In genomic region chr9:133238272-133238850, GRCh38 we compare ENCODE assay signal across 9 cellular contexts. TPM values are rescaled to one million over a fixed set of nuclear protein-coding genes. Genes with fewer than 3 reads are reported as not detected.
A peak's percentile ranks its signal among the peaks of the same experiment; 100 is the strongest.
DNase-seq lines count a peak whose midpoint lies in the region; ATAC-seq, FAIRE-seq and TF ChIP-seq lines count a peak whose summit lies in the region.
"Had no signal": no experiment of that assay in that cellular context is flagged by ENCODE, and none has a peak within 500 bp of the region (broad histone marks: within the 10 kb centered on the region; RNA-seq: fewer than 3 reads in every experiment).

No MANE protein-coding gene starts in this region.

- H3K79me1 ChIP-seq in mesendoderm (ENCODE audit: low read length) = no peaks in the 10 kb centered on the region

- no peak for FAIRE-seq in GM12891 (lab: Jason Lieb, UNC)

- no peak for TF ChIP-seq POLR2A in GM12891 (IDR thresholded peaks at IDR 0.05; ENCODE audit: low read depth, low read length)
- no peak for TF ChIP-seq POLR2A in erythroblast (IDR thresholded peaks at IDR 0.05; ENCODE audit: low read length)

- no peaks in the 10 kb centered on the region for H3K36me3 ChIP-seq in mesendoderm (ENCODE audit: control insufficient read depth, insufficient read depth, low read length)

- H3K18ac ChIP-seq in mesendoderm (ENCODE audit: low read length) = no peak overlapping the region

- no peaks in the 10 kb centered on the region for H3K27me3 ChIP-seq in mesendoderm (ENCODE audit: insufficient read depth, low read length, poor library complexity)

- H2BK5ac ChIP-seq in mesendoderm (ENCODE audit: low read length) = no peak overlapping the region

- peak overlapping the region; percentile 47 for H3K4me3 Mint-ChIP-seq in activated CD4-positive, alpha-beta T cell treated with anti-CD3 and anti-CD28 coated beads, Interleukin-2, amount 10 ng/mL, durations not matched to agents 24 days and 14 days

- no peaks in the 10 kb centered on the region for H3K9me3 Mint-ChIP-seq in activated CD4-positive, alpha-beta T cell treated with anti-CD3 and anti-CD28 coated beads, Interleukin-2, amount 10 ng/mL, durations not matched to agents 24 days and 14 days

- no peaks in the 10 kb centered on the region for H3K79me2 ChIP-seq in mesendoderm (ENCODE audit: control insufficient read depth, insufficient read depth, low read length)

- H3K4ac ChIP-seq in mesendoderm (ENCODE audit: low read depth, low read length) = no peak overlapping the region

- no peaks in the 10 kb centered on the region for H3K36me3 Mint-ChIP-seq in activated CD4-positive, alpha-beta T cell treated with anti-CD3 and anti-CD28 coated beads, Interleukin-2, amount 10 ng/mL, durations not matched to agents 24 days and 14 days (ENCODE audit: low read depth)

- no peak for ATAC-seq in GM18870 (IDR thresholded peaks at IDR 0.05; ENCODE audit: unreplicated experiment)

- H4K8ac ChIP-seq in mesendoderm (ENCODE audit: low read depth, low read length) = peak overlapping the region; percentile 82

- H3K27ac ChIP-seq in mesendoderm (ENCODE audit: low read depth, low read length) = no peak overlapping the region

- intact Hi-C loops in activated CD4-positive, alpha-beta T cell treated with anti-CD3 and anti-CD28 coated beads, Interleukin-2, amount 10 ng/mL, durations not matched to agents 24 days and 14 days (cut with micrococcal nuclease) = no loop called here

- peaks cover 7% of the 10 kb centered on the region for H3K4me1 Mint-ChIP-seq in activated CD4-positive, alpha-beta T cell treated with anti-CD3 and anti-CD28 coated beads, Interleukin-2, amount 10 ng/mL, durations not matched to agents 24 days and 14 days

- peak overlapping the region; percentile 28 for H3K4me3 ChIP-seq in mesendoderm (ENCODE audit: low read length)

- H3K4me2 ChIP-seq in mesendoderm (ENCODE audit: low read length) = peak overlapping the region; percentile 77

- DNase-seq in GM12891 (ENCODE audit: insufficient read length, low spot score) = peak; percentile 50
- DNase-seq in activated CD4-positive, alpha-beta T cell treated with anti-CD3 and anti-CD28 coated beads, Interleukin-2, amount 10 ng/mL, durations not matched to agents 24 days and 14 days = peak; percentile 83
- peak; percentile 51 to 66 for DNase-seq in erythroblast (lab: John Stamatoyannopoulos, UW)
- peak; percentile 96 for DNase-seq in mesendoderm
- DNase-seq in stimulated activated CD8-positive, alpha-beta memory T cell treated with anti-CD3 and anti-CD28 coated beads, Interleukin-4, amount 100 ng/mL, for 24 hours (ENCODE audit: low read depth) = peak; percentile 40
- no peak for DNase-seq in NK-92 treated with Interleukin-12 subunit alpha and Interleukin-12 subunit beta, amount 100 ng/mL, for 24 hours (lab: John Stamatoyannopoulos, UW)
- no peak for DNase-seq in DMS 273 (lab: John Stamatoyannopoulos, UW; ENCODE audit: unreplicated experiment)

- no peak overlapping the region for H4K5ac ChIP-seq in mesendoderm (ENCODE audit: low read length)

- no peaks in the 10 kb centered on the region for H3K4me1 ChIP-seq in mesendoderm (ENCODE audit: control insufficient read depth, low read depth, low read length)

- no peak overlapping the region for H2BK15ac ChIP-seq in mesendoderm (replicated peaks; ENCODE audit: low read depth)

- WGBS in mesendoderm (ENCODE audit: extremely low coverage, insufficient coverage, low lambda C conversion rate) = no CpG with 5 or more reads among the region's 25 CpGs

- no peak overlapping the region for H2BK120ac ChIP-seq in mesendoderm (ENCODE audit: low read depth, low read length)

- H3K27ac Mint-ChIP-seq in activated CD4-positive, alpha-beta T cell treated with anti-CD3 and anti-CD28 coated beads, Interleukin-2, amount 10 ng/mL, durations not matched to agents 24 days and 14 days = no peak overlapping the region

- H3K56ac ChIP-seq in mesendoderm (ENCODE audit: low read length) = peak overlapping the region; percentile 80

- no peak overlapping the region for H3K23ac ChIP-seq in mesendoderm (ENCODE audit: low read length)

- H2AK5ac ChIP-seq in mesendoderm (ENCODE audit: low read length) = no peak overlapping the region

- H3K27me3 Mint-ChIP-seq in activated CD4-positive, alpha-beta T cell treated with anti-CD3 and anti-CD28 coated beads, Interleukin-2, amount 10 ng/mL, durations not matched to agents 24 days and 14 days = peaks cover 11% of the 10 kb centered on the region

- peak overlapping the region; percentile 62 for H3K9ac ChIP-seq in mesendoderm (ENCODE audit: low read length)

TF ChIP-seq in GM12891, 5 proteins besides CTCF, POLR2A, EP300 and RAD21:
- TF ChIP-seq TAF1 (IDR thresholded peaks at IDR 0.05; ENCODE audit: low read depth, low read length) (no peak), POLR2AphosphoS5 (IDR thresholded peaks at IDR 0.05; ENCODE audit: low read depth, low read length) (no peak), SPI1 (IDR thresholded peaks at IDR 0.05; ENCODE audit: low read depth, low read length) (no peak), POU2F2 (IDR thresholded peaks at IDR 0.05; ENCODE audit: low read depth, low read length) (no peak), PAX5 (IDR thresholded peaks at IDR 0.05; ENCODE audit: insufficient read depth, low read length, severe bottlenecking) (no peak)

RNA-seq across cellular contexts. Expression of gene OBP2B, which starts 29.3 kb away (rescaled TPM):
- not detected for polyA plus RNA-seq in GM12891 (2012; ENCODE audit: low read depth, missing spikeins)
- total RNA-seq in activated CD4-positive, alpha-beta T cell treated with anti-CD3 and anti-CD28 coated beads, Interleukin-2, amount 10 ng/mL, durations not matched to agents 24 days and 14 days = not detected in 2 replicates
- not detected for polyA plus RNA-seq in mesendoderm (2013, experiment 1 of 2)
- not detected for polyA plus RNA-seq in mesendoderm (2013, experiment 2 of 2)
- total RNA-seq: mononuclear cell had no signal

RNA-seq across cellular contexts. Expression of gene ABO, which starts 36.6 kb away (rescaled TPM):
- polyA plus RNA-seq in GM12891 (2012; ENCODE audit: low read depth, missing spikeins) = 0.14 TPM
- 0.36 and 0.58 TPM in 2 replicates for total RNA-seq in activated CD4-positive, alpha-beta T cell treated with anti-CD3 and anti-CD28 coated beads, Interleukin-2, amount 10 ng/mL, durations not matched to agents 24 days and 14 days
- polyA plus RNA-seq in mesendoderm (2013, experiment 1 of 2) = 0.01 TPM
- 0.01 TPM for polyA plus RNA-seq in mesendoderm (2013, experiment 2 of 2)

Comparison
In these comparisons a context has a peak if more than half of its experiments do, and no peak if none do; other contexts are left out.
1. DNase-seq: peak in GM12891 (single experiment), activated CD4-positive, alpha-beta T cell treated with anti-CD3 and anti-CD28 coated beads, Interleukin-2, amount 10 ng/mL, durations not matched to agents 24 days and 14 days (single experiment), erythroblast (2 of 2), mesendoderm (single experiment) and stimulated activated CD8-positive, alpha-beta memory T cell treated with anti-CD3 and anti-CD28 coated beads, Interleukin-4, amount 100 ng/mL, for 24 hours (single experiment); none in NK-92 treated with Interleukin-12 subunit alpha and Interleukin-12 subunit beta, amount 100 ng/mL, for 24 hours (single experiment) and DMS 273 (single experiment).